Comparison of ENCODE assay signal across 9 cellular contexts in genomic region chr11:6746086-6746618, GRCh38. TPM values are rescaled to one million over a fixed set of nuclear protein-coding genes. Genes with fewer than 3 reads are reported as not detected.
DNase-seq lines count a peak whose midpoint lies in the region; ATAC-seq lines count a peak whose summit lies in the region.
"Had no signal": no experiment of that assay in that cellular context is flagged by ENCODE, and none has a peak within 500 bp of the region (broad histone marks: within the 10 kb centered on the region; RNA-seq: fewer than 3 reads in every experiment).

No MANE protein-coding gene starts in this region.

- H3K27me3 ChIP-seq in CD4-positive, alpha-beta memory T cell (ENCODE audit: insufficient read depth, low read length): no peaks in the 10 kb centered on the region
- H3K27me3 ChIP-seq in muscle layer of duodenum (ENCODE audit: low read depth, low read length): no peaks in the 10 kb centered on the region

- intact Hi-C loops in CD4-positive, alpha-beta memory T cell (cut with micrococcal nuclease): loop anchor here (1.0 to 2.0 kb wide), 3 partner anchors 8 to 133 kb away; partner anchors contain the start of gene TAF10

- H3K27ac ChIP-seq in CD4-positive, alpha-beta memory T cell (ENCODE audit: low read depth, low read length): peak overlapping the region; percentile 79
- H3K27ac ChIP-seq in muscle layer of duodenum (ENCODE audit: low read length): peak overlapping the region; percentile 89

- POLR2A ChIA-PET in CD4-positive, alpha-beta memory T cell (lab: Charles Lee; ENCODE audit: partially characterized antibody): interaction anchor here (0.7 to 5.0 kb wide), 18 partner anchors 9 to 355 kb away, joined by 3 to 82 read pairs (median 6); partner anchors contain the start of genes MRPL17, SMPD1, TAF10 and TPP1

- H3K27ac Mint-ChIP-seq in CD4-positive, alpha-beta memory T cell: no peak overlapping the region

- H3K4me1 Mint-ChIP-seq in CD4-positive, alpha-beta memory T cell: peaks cover 31 to 39% (median 34%) of the 10 kb centered on the region in 4 donors

- H3K4me1 ChIP-seq in CD4-positive, alpha-beta memory T cell (ENCODE audit: insufficient read depth, low read length): peaks cover 49% of the 10 kb centered on the region
- H3K4me1 ChIP-seq in muscle layer of duodenum (ENCODE audit: control insufficient read depth in 1 of 2, insufficient read depth in 2 of 2, low read length in 2 of 2): no peaks in the 10 kb centered on the region

- H3K4me3 ChIP-seq in CD4-positive, alpha-beta memory T cell (ENCODE audit: low read length in 2 of 2): peak overlapping the region; percentile 60 to 75
- H3K4me3 ChIP-seq in muscle layer of duodenum (ENCODE audit: low read depth in 1 of 2, low read length in 2 of 2): peak overlapping the region; percentile 41 to 59

- H3K4me3 Mint-ChIP-seq in CD4-positive, alpha-beta memory T cell: no peak overlapping the region

- H3K9me3 Mint-ChIP-seq in CD4-positive, alpha-beta memory T cell: no peaks in the 10 kb centered on the region

- H3K27me3 Mint-ChIP-seq in CD4-positive, alpha-beta memory T cell: no peaks in the 10 kb centered on the region

- ATAC-seq in GM19455 (IDR thresholded peaks at IDR 0.05; ENCODE audit: unreplicated experiment): peak; percentile 88
- peak; percentile 70 for ATAC-seq in HG03521 (IDR thresholded peaks at IDR 0.05; ENCODE audit: unreplicated experiment)

- no peaks in the 10 kb centered on the region for H3K36me3 ChIP-seq in CD4-positive, alpha-beta memory T cell (ENCODE audit: insufficient read depth, low read length)
- H3K36me3 ChIP-seq in muscle layer of duodenum (ENCODE audit: control insufficient read depth in 1 of 2, insufficient read depth in 2 of 2, low read length in 2 of 2): no peaks in the 10 kb centered on the region

- no peaks in the 10 kb centered on the region for H3K9me3 ChIP-seq in CD4-positive, alpha-beta memory T cell (ENCODE audit: control insufficient read depth in 1 of 2, low read length in 2 of 2)
- no peaks in the 10 kb centered on the region for H3K9me3 ChIP-seq in muscle layer of duodenum (ENCODE audit: control insufficient read depth in 1 of 2, low read length in 2 of 2)

- CTCF ChIA-PET in CD4-positive, alpha-beta memory T cell (lab: Charles Lee; ENCODE audit: partially characterized antibody): interaction anchor here (1.0 to 18.3 kb wide), 14 partner anchors 5 to 241 kb away, joined by 3 to 730 read pairs (median 5); partner anchors contain the start of genes ILK, MRPL17, RRP8 and TPP1

- DNase-seq in CD4-positive, alpha-beta memory T cell: peak; percentile 56 to 64 (median 61)
- peak; percentile 15 for DNase-seq in activated T-helper 9 cell treated with anti-CD3 and anti-CD28 coated beads, Interleukin-2, amount 50 U/mL, for 16 hours (ENCODE audit: low read depth)
- DNase-seq in hepatic stellate cell (ENCODE audit: low spot score) (no peak), NCI-H510A (lab: John Stamatoyannopoulos, UW) (no peak), NCI-H1436 treated with DMSO at 0.1 percent for 48 hours (lab: John Stamatoyannopoulos, UW) (no peak)

- H3K36me3 Mint-ChIP-seq in CD4-positive, alpha-beta memory T cell: peaks cover 13 to 22% of the 10 kb centered on the region in 2 donors

RNA-seq across cellular contexts. Expression of gene OR2AG2, which starts 25.6 kb away (rescaled TPM):
- not detected for total RNA-seq in CD4-positive, alpha-beta memory T cell
- not detected for polyA plus RNA-seq in CD4-positive, alpha-beta memory T cell

RNA-seq across cellular contexts. Expression of gene OR2AG1, which starts 36.7 kb away (rescaled TPM):
- not detected for total RNA-seq in CD4-positive, alpha-beta memory T cell
- not detected for polyA plus RNA-seq in CD4-positive, alpha-beta memory T cell
- total RNA-seq: astrocyte had no signal

RNA-seq across cellular contexts. Expression of gene OR6A2, which starts 53.3 kb away (rescaled TPM):
- total RNA-seq in CD4-positive, alpha-beta memory T cell: not detected
- not detected for polyA plus RNA-seq in CD4-positive, alpha-beta memory T cell

Comparison
In these comparisons a context has a peak if more than half of its experiments do, and no peak if none do; other contexts are left out.
1. DNase-seq: peak in CD4-positive, alpha-beta memory T cell (5 of 5) and activated T-helper 9 cell treated with anti-CD3 and anti-CD28 coated beads, Interleukin-2, amount 50 U/mL, for 16 hours (single experiment); none in hepatic stellate cell (single experiment), NCI-H510A (single experiment) and NCI-H1436 treated with DMSO at 0.1 percent for 48 hours (single experiment).